In the genomic region with DNA sequence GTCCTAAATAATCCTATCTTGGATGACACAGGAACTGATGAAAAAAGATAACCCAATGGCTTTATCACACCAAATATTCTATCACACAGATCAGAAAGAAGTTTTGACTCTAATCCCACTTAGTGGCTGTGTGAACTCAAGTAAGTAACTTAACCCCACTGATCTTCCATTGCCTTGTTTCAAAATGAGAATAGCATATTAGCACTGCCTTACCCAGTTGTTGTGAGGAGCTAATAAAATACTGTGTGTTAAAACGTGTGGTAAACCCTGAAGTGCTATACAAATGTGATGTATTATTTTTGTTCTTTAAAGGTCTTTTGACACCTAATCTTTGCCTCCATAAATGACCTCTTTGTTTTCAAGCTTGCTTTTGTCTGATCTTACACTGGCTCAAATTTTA, we compare ENCODE assay signal across 10 cellular contexts.
A peak's percentile ranks its signal among the peaks of the same experiment; 100 is the strongest.
DNase-seq lines count a peak whose midpoint lies in the region; ATAC-seq lines count a peak whose summit lies in the region.
"Had no signal": no experiment of that assay in that cellular context is flagged by ENCODE, and none has a peak within 500 bp of the region (broad histone marks: within the 10 kb centered on the region; RNA-seq: fewer than 3 reads in every experiment).

No MANE protein-coding gene starts in this region.

- H3K27ac Mint-ChIP-seq in activated naive CD4-positive, alpha-beta T cell treated with anti-CD3 and anti-CD28 coated beads, Interleukin-2, amount 50 U/mL, for 72 hours: peak overlapping the region in 1 of 2 donors; percentile 73
- H3K27ac Mint-ChIP-seq in activated T-helper 2 cell treated with anti-CD3 and anti-CD28 coated beads, Interferon-gamma antibody, Interleukin-2, Interleukin-4, amounts not matched to agents 10 μg/mL and 5 μg/mL and 100 μg/mL, durations not matched to agents 14 hours and 24 hours and 36 hours: peak overlapping the region; percentile 38

- ATAC-seq in activated naive CD4-positive, alpha-beta T cell treated with anti-CD3 and anti-CD28 coated beads, Interleukin-2, amount 50 U/mL, for 72 hours: peak; percentile 5 to 23
- peak; percentile 7 for ATAC-seq in HG03095 (IDR thresholded peaks at IDR 0.05; ENCODE audit: unreplicated experiment)
- ATAC-seq: sciatic nerve had no signal

- H3K36me3 Mint-ChIP-seq in activated naive CD4-positive, alpha-beta T cell treated with anti-CD3 and anti-CD28 coated beads, Interleukin-2, amount 50 U/mL, for 72 hours: no peaks in the 10 kb centered on the region
- no peaks in the 10 kb centered on the region for H3K36me3 Mint-ChIP-seq in activated T-helper 2 cell treated with anti-CD3 and anti-CD28 coated beads, Interferon-gamma antibody, Interleukin-2, Interleukin-4, amounts not matched to agents 10 μg/mL and 5 μg/mL and 100 μg/mL, durations not matched to agents 14 hours and 24 hours and 36 hours (ENCODE audit: low read depth)

- peaks cover 36% of the 10 kb centered on the region for H3K27me3 Mint-ChIP-seq in activated T-helper 2 cell treated with anti-CD3 and anti-CD28 coated beads, Interferon-gamma antibody, Interleukin-2, Interleukin-4, amounts not matched to agents 10 μg/mL and 5 μg/mL and 100 μg/mL, durations not matched to agents 14 hours and 24 hours and 36 hours (ENCODE audit: low read depth)

- peaks cover 39% of the 10 kb centered on the region for H3K4me1 Mint-ChIP-seq in activated T-helper 2 cell treated with anti-CD3 and anti-CD28 coated beads, Interferon-gamma antibody, Interleukin-2, Interleukin-4, amounts not matched to agents 10 μg/mL and 5 μg/mL and 100 μg/mL, durations not matched to agents 14 hours and 24 hours and 36 hours (ENCODE audit: low read depth)

- peaks cover 0 to 5% of the 10 kb centered on the region in 2 donors for H3K9me3 Mint-ChIP-seq in activated naive CD4-positive, alpha-beta T cell treated with anti-CD3 and anti-CD28 coated beads, Interleukin-2, amount 50 U/mL, for 72 hours
- no peaks in the 10 kb centered on the region for H3K9me3 Mint-ChIP-seq in activated T-helper 2 cell treated with anti-CD3 and anti-CD28 coated beads, Interferon-gamma antibody, Interleukin-2, Interleukin-4, amounts not matched to agents 10 μg/mL and 5 μg/mL and 100 μg/mL, durations not matched to agents 14 hours and 24 hours and 36 hours

- peak overlapping the region; percentile 48 for H3K4me3 Mint-ChIP-seq in activated T-helper 2 cell treated with anti-CD3 and anti-CD28 coated beads, Interferon-gamma antibody, Interleukin-2, Interleukin-4, amounts not matched to agents 10 μg/mL and 5 μg/mL and 100 μg/mL, durations not matched to agents 14 hours and 24 hours and 36 hours (ENCODE audit: low read depth)

- DNase-seq in activated naive CD4-positive, alpha-beta T cell treated with anti-CD3 and anti-CD28 coated beads, Interleukin-2, amount 50 U/mL, for 72 hours (ENCODE audit: low spot score in 2 of 2): no peak
- DNase-seq in activated naive CD4-positive, alpha-beta T cell treated with anti-CD3 and anti-CD28 coated beads, Interleukin-2, amount 50 U/mL, for 16 hours: no peak
- no peak for DNase-seq in activated T-helper 2 cell treated with anti-CD3 and anti-CD28 coated beads, Interferon-gamma antibody, Interleukin-2, Interleukin-4, amounts not matched to agents 10 μg/mL and 5 μg/mL and 100 μg/mL, durations not matched to agents 14 hours and 24 hours and 36 hours (ENCODE audit: low spot score)
- DNase-seq in stimulated activated naive CD4-positive, alpha-beta T cell treated with Interleukin-2 at 50 U/mL for 16 hours (lab: John Stamatoyannopoulos, UW): no peak
- no peak for DNase-seq in retina
- no peak for DNase-seq in NCI-H2081 (lab: John Stamatoyannopoulos, UW)
- no peak for DNase-seq in NCI-H510A treated with DMSO at 0.1 percent for 48 hours (lab: John Stamatoyannopoulos, UW)
- DNase-seq: BE2C had no signal

- intact Hi-C loops in activated T-helper 2 cell treated with anti-CD3 and anti-CD28 coated beads, Interferon-gamma antibody, Interleukin-2, Interleukin-4, amounts not matched to agents 10 μg/mL and 5 μg/mL and 100 μg/mL, durations not matched to agents 14 hours and 24 hours and 36 hours (cut with micrococcal nuclease): loop anchor here (2.0 kb wide), 1 partner anchor 476 kb away; no protein-coding TSS in a partner anchor
